Comparison of ENCODE assay signal across 8 cellular contexts in the genomic region with DNA sequence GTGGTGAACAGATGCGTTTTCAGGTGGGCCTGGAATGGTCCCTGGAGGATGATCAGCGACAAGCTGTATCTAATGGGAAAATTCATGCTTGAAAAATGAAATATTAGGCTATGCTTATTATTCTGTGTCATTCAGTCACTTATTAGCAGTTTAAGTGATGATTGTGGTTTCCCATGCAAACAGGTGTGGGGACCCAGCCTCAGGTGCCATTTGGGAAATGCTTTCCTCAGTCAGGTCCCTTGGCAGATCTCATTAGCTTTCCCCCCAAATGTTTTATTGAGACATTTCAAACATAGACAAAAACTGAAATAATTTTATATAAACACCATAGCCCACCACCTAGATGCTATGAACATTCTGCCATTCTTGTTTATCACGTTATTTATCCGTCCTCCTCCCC. TPM values are rescaled to one million over a fixed set of nuclear protein-coding genes. Genes with fewer than 3 reads are reported as not detected.
DNase-seq lines count a peak whose midpoint lies in the region; ATAC-seq, FAIRE-seq and TF ChIP-seq lines count a peak whose summit lies in the region.

No MANE protein-coding gene starts in this region.

- H2AFZ ChIP-seq in keratinocyte (ENCODE audit: control insufficient read depth, low read length) = peak overlapping the region; percentile 90

- dilution Hi-C loops in keratinocyte (cut with MboI; ENCODE audit: extremely low pct_ligation_motif_present, low sequenced_read_pairs) = no loop called here

- H3K9me3 ChIP-seq in keratinocyte (ENCODE audit: control insufficient read depth, low read depth, low read length) = no peaks in the 10 kb centered on the region
- H3K9me3 ChIP-seq in stomach = no peaks in the 10 kb centered on the region

- H3K36me3 Mint-ChIP-seq in T-helper 2 cell treated with Interferon-gamma antibody and Interleukin-4, amounts not matched to agents 5 μg/mL and 100 μg/mL, for 36 hours (ENCODE audit: low read depth) = peaks cover 27% of the 10 kb centered on the region
- H3K36me3 Mint-ChIP-seq in activated T-helper 2 cell treated with anti-CD3 and anti-CD28 coated beads, Interferon-gamma antibody, Interleukin-2, Interleukin-4, amounts not matched to agents 10 μg/mL and 5 μg/mL and 100 μg/mL, durations not matched to agents 14 hours and 24 hours and 36 hours (ENCODE audit: low read depth) = peaks cover 25% of the 10 kb centered on the region

- peaks cover 2% of the 10 kb centered on the region for H3K27me3 Mint-ChIP-seq in T-helper 2 cell treated with Interferon-gamma antibody and Interleukin-4, amounts not matched to agents 5 μg/mL and 100 μg/mL, for 36 hours (ENCODE audit: low read depth)
- peaks cover 4% of the 10 kb centered on the region for H3K27me3 Mint-ChIP-seq in activated T-helper 2 cell treated with anti-CD3 and anti-CD28 coated beads, Interferon-gamma antibody, Interleukin-2, Interleukin-4, amounts not matched to agents 10 μg/mL and 5 μg/mL and 100 μg/mL, durations not matched to agents 14 hours and 24 hours and 36 hours (ENCODE audit: low read depth)

- peak overlapping the region; percentile 87 for H3K4me3 Mint-ChIP-seq in T-helper 2 cell treated with Interferon-gamma antibody and Interleukin-4, amounts not matched to agents 5 μg/mL and 100 μg/mL, for 36 hours
- peak overlapping the region; percentile 83 for H3K4me3 Mint-ChIP-seq in activated T-helper 2 cell treated with anti-CD3 and anti-CD28 coated beads, Interferon-gamma antibody, Interleukin-2, Interleukin-4, amounts not matched to agents 10 μg/mL and 5 μg/mL and 100 μg/mL, durations not matched to agents 14 hours and 24 hours and 36 hours (ENCODE audit: low read depth)

- H3K27me3 ChIP-seq in keratinocyte (ENCODE audit: control insufficient read depth, extremely low read depth, insufficient read depth, low read length) (no peaks in the 10 kb centered on the region), stomach (peaks cover 0 to 16% (median 0%) of the 10 kb centered on the region in 3 donors)

- H3K9me1 ChIP-seq in keratinocyte (ENCODE audit: control insufficient read depth, extremely low read depth, insufficient read depth, low read length) = no peaks in the 10 kb centered on the region

- 46 to 50% (median 48%) methylated on average over 4 of the region's 4 CpGs for WGBS in stomach, 5 donors

- H3K9me3 Mint-ChIP-seq in T-helper 2 cell treated with Interferon-gamma antibody and Interleukin-4, amounts not matched to agents 5 μg/mL and 100 μg/mL, for 36 hours = no peaks in the 10 kb centered on the region
- H3K9me3 Mint-ChIP-seq in activated T-helper 2 cell treated with anti-CD3 and anti-CD28 coated beads, Interferon-gamma antibody, Interleukin-2, Interleukin-4, amounts not matched to agents 10 μg/mL and 5 μg/mL and 100 μg/mL, durations not matched to agents 14 hours and 24 hours and 36 hours = no peaks in the 10 kb centered on the region

- H3K36me3 ChIP-seq in keratinocyte (ENCODE audit: control insufficient read depth in 2 of 2, extremely low read depth in 1 of 2, insufficient read depth in 2 of 2, low read length in 2 of 2) = no peaks in the 10 kb centered on the region
- no peaks in the 10 kb centered on the region for H3K36me3 ChIP-seq in stomach

- H3K27ac Mint-ChIP-seq in T-helper 2 cell treated with Interferon-gamma antibody and Interleukin-4, amounts not matched to agents 5 μg/mL and 100 μg/mL, for 36 hours = peak overlapping the region; percentile 88
- H3K27ac Mint-ChIP-seq in activated T-helper 2 cell treated with anti-CD3 and anti-CD28 coated beads, Interferon-gamma antibody, Interleukin-2, Interleukin-4, amounts not matched to agents 10 μg/mL and 5 μg/mL and 100 μg/mL, durations not matched to agents 14 hours and 24 hours and 36 hours = peak overlapping the region; percentile 81

- H3K4me1 ChIP-seq in keratinocyte (ENCODE audit: control insufficient read depth, extremely low read depth, insufficient read depth, low read length) = peaks cover 3% of the 10 kb centered on the region
- peaks cover 0 to 14% (median 11%) of the 10 kb centered on the region in 4 donors for H3K4me1 ChIP-seq in stomach

- intact Hi-C loops in activated T-helper 2 cell treated with anti-CD3 and anti-CD28 coated beads, Interferon-gamma antibody, Interleukin-2, Interleukin-4, amounts not matched to agents 10 μg/mL and 5 μg/mL and 100 μg/mL, durations not matched to agents 14 hours and 24 hours and 36 hours (cut with micrococcal nuclease) = loop anchor here (5.0 to 10.0 kb wide), 4 partner anchors 199 to 1371 kb away; partner anchors contain the start of gene HIBADH
- intact Hi-C loops in stomach (cut with DNase I; ENCODE audit: low total_unique reads) = no loop called here

- H3K4me3 ChIP-seq in keratinocyte (ENCODE audit: control insufficient read depth in 2 of 3, extremely low read depth in 1 of 3, insufficient read depth in 2 of 3, low read depth in 1 of 3, low read length in 3 of 3) (peak overlapping the region; percentile 48 to 70 (median 70)), stomach (peak overlapping the region; percentile 51 to 77 (median 66))

- peak overlapping the region; percentile 80 for H3K4me2 ChIP-seq in keratinocyte (ENCODE audit: control insufficient read depth, extremely low read depth, insufficient read depth, low read depth, low read length)

- peaks cover 34% of the 10 kb centered on the region for H3K4me1 Mint-ChIP-seq in T-helper 2 cell treated with Interferon-gamma antibody and Interleukin-4, amounts not matched to agents 5 μg/mL and 100 μg/mL, for 36 hours (ENCODE audit: low read depth)
- peaks cover 34% of the 10 kb centered on the region for H3K4me1 Mint-ChIP-seq in activated T-helper 2 cell treated with anti-CD3 and anti-CD28 coated beads, Interferon-gamma antibody, Interleukin-2, Interleukin-4, amounts not matched to agents 10 μg/mL and 5 μg/mL and 100 μg/mL, durations not matched to agents 14 hours and 24 hours and 36 hours (ENCODE audit: low read depth)

- H3K79me2 ChIP-seq in keratinocyte (ENCODE audit: control insufficient read depth, insufficient read depth, low read length) = no peaks in the 10 kb centered on the region

- no peak for FAIRE-seq in keratinocyte (lab: Jason Lieb, UNC)

- TF ChIP-seq CTCF in keratinocyte (optimal IDR thresholded peaks at IDR 0.05 in 1 of 3, IDR thresholded peaks at IDR 0.05 in 1 of 3, conservative IDR thresholded peaks at IDR 0.05 in 1 of 3; ENCODE audit: extremely low read depth in 1 of 3, insufficient read depth in 2 of 3, low read length in 3 of 3) (no peak), stomach (IDR thresholded peaks at IDR 0.05) (no peak)

- no peak overlapping the region for H3K9ac ChIP-seq in keratinocyte (ENCODE audit: control insufficient read depth, extremely low read depth, insufficient read depth, low read length)

- TF ChIP-seq POLR2A in stomach (IDR thresholded peaks at IDR 0.05) = no peak

- no peak overlapping the region for H3K27ac ChIP-seq in keratinocyte (ENCODE audit: control insufficient read depth, insufficient read depth, low read length)
- H3K27ac ChIP-seq in stomach = peak overlapping the region in 1 of 5 donors; percentile 74

- H4K20me1 ChIP-seq in keratinocyte (ENCODE audit: control insufficient read depth, extremely low read depth, insufficient read depth, low read length) = no peaks in the 10 kb centered on the region

- DNase-seq in T-helper 2 cell treated with Interferon-gamma antibody and Interleukin-4, amounts not matched to agents 5 μg/mL and 100 μg/mL, for 36 hours (ENCODE audit: low spot score) = no peak
- DNase-seq in T-helper 2 cell (no peak), keratinocyte (ENCODE audit: low read depth, low spot score) (no peak), stomach (no peak)
- DNase-seq in activated T-helper 2 cell treated with anti-CD3 and anti-CD28 coated beads, Interferon-gamma antibody, Interleukin-2, Interleukin-4, amounts not matched to agents 10 μg/mL and 5 μg/mL and 100 μg/mL, durations not matched to agents 14 hours and 24 hours and 36 hours (ENCODE audit: low spot score) = no peak

- no peak for TF ChIP-seq EP300 in stomach (IDR thresholded peaks at IDR 0.05)

- ATAC-seq in HG02759 (IDR thresholded peaks at IDR 0.05; ENCODE audit: unreplicated experiment) = no peak
- no peak for ATAC-seq in GM19324 (IDR thresholded peaks at IDR 0.05; ENCODE audit: low FRiP score, unreplicated experiment)
- no peak for ATAC-seq in GM18511 (IDR thresholded peaks at IDR 0.05; ENCODE audit: unreplicated experiment)

RNA-seq across cellular contexts. Expression of gene SNX10, which starts 0.4 kb away (rescaled TPM):
- 54.9 and 59.3 TPM in 2 replicates for total RNA-seq in activated T-helper 2 cell treated with anti-CD3 and anti-CD28 coated beads, Interferon-gamma antibody, Interleukin-2, Interleukin-4, amounts not matched to agents 10 μg/mL and 5 μg/mL and 100 μg/mL, durations not matched to agents 14 hours and 24 hours and 36 hours
- polyA plus RNA-seq in keratinocyte (5.6 to 7.6 TPM (median 7.0 TPM) in 3 replicates), stomach (1 to 10 TPM; 1.8 to 3.7 (median 2.2) TPM)
- 1.4 TPM for polyA plus RNA-seq in keratinocyte (2011; ENCODE audit: low read depth)
- polyA plus RNA-seq in keratinocyte (2011; cell fraction: cytosol; rRNA removed) = 6.7 and 11.1 TPM in 2 replicates
- polyA plus RNA-seq in keratinocyte (2011; cell fraction: nucleus; rRNA removed) = 3.5 and 4.5 TPM in 2 replicates
- polyA plus RNA-seq in keratinocyte (2012; ENCODE audit: low replicate concordance) = 1.5 and 5.2 TPM in 2 replicates
- polyA minus RNA-seq in keratinocyte = 0.98 to 5.9 TPM (median 2.1 TPM) in 3 replicates
- 10.0 TPM for polyA minus RNA-seq in keratinocyte (2011; cell fraction: cytosol; rRNA and poly(A)+ RNA removed)
- polyA minus RNA-seq in keratinocyte (2011; cell fraction: nucleus; rRNA and poly(A)+ RNA removed) = 0.63 and 4.5 TPM in 2 replicates
- 10 to 100 TPM in 1 of 5 donors, 1 to 10 TPM in 1, under 1 TPM in 1, not detected in 2; 0.58 to 55.0 (median 5.3) TPM for total RNA-seq in stomach
